Comparison of ENCODE assay signal across 8 cellular contexts in the genomic region with DNA sequence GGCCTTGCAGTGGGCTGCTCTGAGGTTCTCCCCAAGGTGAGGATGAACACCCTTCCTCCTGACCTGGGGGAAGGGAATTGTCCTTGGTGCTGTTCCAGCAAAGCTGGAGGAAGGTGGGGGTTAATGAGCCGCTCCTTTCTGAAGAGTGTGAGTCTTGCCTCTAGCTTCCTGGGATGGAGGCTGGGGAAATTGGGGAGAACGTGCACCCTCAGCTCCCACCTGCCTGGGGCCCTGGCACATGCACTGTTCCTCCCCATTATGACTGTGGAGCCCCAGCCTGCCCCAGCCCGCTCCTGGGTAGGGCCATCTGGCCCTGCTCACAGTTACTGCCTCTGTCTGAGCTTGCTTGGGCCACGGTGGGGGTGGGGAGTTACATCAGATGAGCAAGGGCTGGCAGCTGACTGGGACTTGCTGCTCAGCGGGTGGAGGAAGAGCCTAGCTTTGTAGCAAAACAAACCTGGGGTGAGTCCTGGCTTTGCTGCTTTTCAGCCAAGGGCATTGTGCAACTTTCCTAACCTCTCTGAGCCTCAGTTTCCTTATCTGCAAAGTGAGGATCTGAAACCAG. TPM values are rescaled to one million over a fixed set of nuclear protein-coding genes. Genes with fewer than 3 reads are reported as not detected.
DNase-seq lines count a peak whose midpoint lies in the region; ATAC-seq and TF ChIP-seq lines count a peak whose summit lies in the region.

No MANE protein-coding gene starts in this region.

- WGBS in tibial nerve, 2 donors, result 33 to 49% methylated on average over 5 of the region's 5 CpGs

- intact Hi-C loops in breast epithelium (cut with DNase I; ENCODE audit: low total_unique reads), result no loop called here

- peaks cover 58% of the 10 kb centered on the region for H3K4me1 Mint-ChIP-seq in activated T-cell treated with anti-CD3 and anti-CD28 coated beads, Interleukin-2, amount 50 U/mL, for 24 hours (ENCODE audit: low read depth)

- peak in 1 of 2 donors; percentile 52 for TF ChIP-seq EP300 in tibial nerve (IDR thresholded peaks at IDR 0.05)

- no peaks in the 10 kb centered on the region for H3K27me3 Mint-ChIP-seq in activated T-cell treated with anti-CD3 and anti-CD28 coated beads, Interleukin-2, amount 50 U/mL, for 24 hours

- H3K4me3 ChIP-seq in breast epithelium (peak overlapping the region in 1 of 3 donors; percentile 11), tibial nerve (no peak overlapping the region)

- no peak for TF ChIP-seq POLR2A in breast epithelium (IDR thresholded peaks at IDR 0.05)
- TF ChIP-seq POLR2A in tibial nerve (IDR thresholded peaks at IDR 0.05), result no peak

- H3K27ac ChIP-seq in breast epithelium, result peak overlapping the region; percentile 79 to 88
- H3K27ac ChIP-seq in layer of hippocampus (ENCODE audit: low read depth, low read length), result peak overlapping the region; percentile 53
- H3K27ac ChIP-seq in tibial nerve, result peak overlapping the region in 3 of 4 donors; percentile 56 to 79 (median 74)

- TF ChIP-seq CTCF in breast epithelium (IDR thresholded peaks at IDR 0.05), result no peak
- TF ChIP-seq CTCF in tibial nerve (IDR thresholded peaks at IDR 0.05), result no peak

- H3K27ac Mint-ChIP-seq in activated T-cell treated with anti-CD3 and anti-CD28 coated beads, Interleukin-2, amount 50 U/mL, for 24 hours, result no peak overlapping the region

- no peaks in the 10 kb centered on the region for H3K36me3 Mint-ChIP-seq in activated T-cell treated with anti-CD3 and anti-CD28 coated beads, Interleukin-2, amount 50 U/mL, for 24 hours (ENCODE audit: low read depth)

- H3K27me3 ChIP-seq in breast epithelium (no peaks in the 10 kb centered on the region), layer of hippocampus (ENCODE audit: control insufficient read depth, insufficient read depth, low read length) (no peaks in the 10 kb centered on the region), tibial nerve (no peaks in the 10 kb centered on the region)

- H3K9me3 ChIP-seq in breast epithelium (no peaks in the 10 kb centered on the region), tibial nerve (no peaks in the 10 kb centered on the region)

- H3K4me1 ChIP-seq in breast epithelium, result peaks cover 16 to 18% of the 10 kb centered on the region in 2 donors
- H3K4me1 ChIP-seq in tibial nerve, result peaks cover 0 to 45% (median 16%) of the 10 kb centered on the region in 4 donors

- ATAC-seq in GM19035 (IDR thresholded peaks at IDR 0.05; ENCODE audit: unreplicated experiment), result no peak

- H3K4me3 Mint-ChIP-seq in activated T-cell treated with anti-CD3 and anti-CD28 coated beads, Interleukin-2, amount 50 U/mL, for 24 hours, result no peak overlapping the region

- H3K36me3 ChIP-seq in breast epithelium, result no peaks in the 10 kb centered on the region
- H3K36me3 ChIP-seq in tibial nerve, result no peaks in the 10 kb centered on the region

- peak; percentile 82 for DNase-seq in GM03348 (ENCODE audit: low spot score)
- DNase-seq in NCI-H446 treated with DMSO at 0.1 percent for 48 hours (lab: John Stamatoyannopoulos, UW), result peak; percentile 74
- peak in 1 of 2 donors; percentile 82 for DNase-seq in breast epithelium (ENCODE audit: low spot score in 2 of 2)
- peak; percentile 75 for DNase-seq in tibial nerve (ENCODE audit: low spot score in 2 of 2)
- no peak for DNase-seq in HPDE6-E6E7 (ENCODE audit: extremely low spot score)
- no peak for DNase-seq in activated T-cell treated with anti-CD3 and anti-CD28 coated beads, Interleukin-2, amount 50 U/mL, for 24 hours

- H3K9me3 Mint-ChIP-seq in activated T-cell treated with anti-CD3 and anti-CD28 coated beads, Interleukin-2, amount 50 U/mL, for 24 hours, result no peaks in the 10 kb centered on the region

RNA-seq across cellular contexts. Expression of a gene that starts 11.1 kb away (rescaled TPM):
- total RNA-seq in breast epithelium (10 to 100 TPM in 2 of 3 donors, not detected in 1; 30.5 to 52.2 TPM), tibial nerve (under 1 TPM in 1 of 4 donors, not detected in 3; 0.30 TPM)

RNA-seq across cellular contexts. Expression of a gene that starts 47.1 kb away (rescaled TPM):
- total RNA-seq in breast epithelium (100 to 1,000 TPM; 191 to 893 (median 278) TPM), tibial nerve (1,000 to 10,000 TPM in 1 of 4 donors, 100 to 1,000 TPM in 3; 675 to 1,301 (median 748) TPM)

Comparison
In these comparisons a context has a peak if more than half of its experiments do, and no peak if none do; other contexts are left out.
1. DNase-seq: peak in GM03348 (single experiment), NCI-H446 treated with DMSO at 0.1 percent for 48 hours (single experiment) and tibial nerve (2 of 2); none in HPDE6-E6E7 (single experiment) and activated T-cell treated with anti-CD3 and anti-CD28 coated beads, Interleukin-2, amount 50 U/mL, for 24 hours (single experiment).
2. Peak in every context shown above with its lines, with median percentiles within 50 percentile points of each other: H3K27ac ChIP-seq.